ENCODE assay signal across 21 cellular contexts in the genomic region with DNA sequence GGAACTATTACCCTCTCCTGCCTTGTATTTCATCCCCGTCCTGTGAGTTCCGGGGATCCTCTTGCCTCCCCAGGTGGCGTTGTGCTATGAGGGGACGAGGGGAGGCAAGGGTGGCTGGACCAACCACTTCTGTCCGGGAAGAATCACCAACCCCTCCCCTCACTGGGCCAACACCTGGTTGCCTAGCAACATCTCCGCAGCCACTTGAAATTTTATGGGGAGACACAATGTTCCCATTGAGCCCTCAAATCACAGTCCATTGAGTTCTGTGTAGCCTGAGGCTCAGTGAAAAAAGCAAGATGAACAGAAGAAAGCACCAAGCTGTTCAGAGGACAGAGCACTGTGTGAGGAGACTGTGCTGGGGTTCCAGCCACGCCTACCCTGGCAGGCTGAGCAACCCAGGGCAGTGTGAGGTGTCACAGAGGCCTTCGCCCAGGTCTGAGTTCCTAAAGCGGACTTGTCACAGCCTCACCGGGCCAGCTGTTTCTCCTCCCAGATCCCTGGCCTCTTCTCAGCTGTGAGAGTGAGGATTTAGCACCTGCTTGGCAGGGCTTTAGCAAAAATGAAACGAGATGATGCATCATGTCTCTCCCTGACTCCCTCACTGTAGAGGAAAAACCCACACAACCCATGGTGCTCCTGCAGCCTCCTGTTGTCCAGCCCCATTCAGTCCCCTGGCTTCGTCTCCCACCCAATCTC.
"Had no signal": no experiment of that assay in that cellular context is flagged by ENCODE, and none has a peak within 500 bp of the region (broad histone marks: within the 10 kb centered on the region; RNA-seq: fewer than 3 reads in every experiment).

No MANE protein-coding gene starts in this region.

- H3K4me3 Mint-ChIP-seq: activated B cell treated with CpG ODN at 0.5 μM for 24 hours; activated CD8-positive, alpha-beta T cell treated with anti-CD3 and anti-CD28 coated beads for 36 hours; activated naive CD4-positive, alpha-beta T cell treated with anti-CD3 and anti-CD28 coated beads, Interleukin-2, amount 10 ng/mL, durations not matched to agents 7 days and 5 days; activated naive CD8-positive, alpha-beta T cell treated with anti-CD3 and anti-CD28 coated beads, Interleukin-2, amount 50 U/mL, for 24 hours; mesothelial cell of epicardium; nephron; T-cell had no signal

- H3K4me1 Mint-ChIP-seq: activated B cell treated with CpG ODN at 0.5 μM for 24 hours; activated naive CD4-positive, alpha-beta T cell treated with anti-CD3 and anti-CD28 coated beads, Interleukin-2, amount 10 ng/mL, durations not matched to agents 7 days and 5 days; activated naive CD8-positive, alpha-beta T cell treated with anti-CD3 and anti-CD28 coated beads, Interleukin-2, amount 50 U/mL, for 24 hours; mesothelial cell of epicardium; T-cell had no signal

- H3K36me3 ChIP-seq: esophagus muscularis mucosa, sigmoid colon, tibial artery had no signal

- H3K36me3 Mint-ChIP-seq: activated naive CD4-positive, alpha-beta T cell treated with anti-CD3 and anti-CD28 coated beads, Interleukin-2, amount 10 ng/mL, durations not matched to agents 7 days and 5 days; mesothelial cell of epicardium; T-cell had no signal

- H3K9me3 ChIP-seq: esophagus muscularis mucosa, sigmoid colon, tibial artery had no signal

- H3K27ac ChIP-seq: esophagus muscularis mucosa, hepatocyte, parathyroid adenoma, sigmoid colon, tibial artery had no signal

- H3K27me3 ChIP-seq: sigmoid colon had no signal

- DNase-seq: activated B cell treated with CpG ODN at 0.5 μM for 24 hours; activated CD4-positive, alpha-beta T cell treated with anti-CD3 and anti-CD28 coated beads for 4 hours; activated CD8-positive, alpha-beta T cell treated with anti-CD3 and anti-CD28 coated beads for 36 hours; activated effector memory CD4-positive, alpha-beta T cell treated with Interleukin-2 at 50 U/mL for 16 hours; activated naive CD4-positive, alpha-beta T cell treated with anti-CD3 and anti-CD28 coated beads, Interleukin-2, amount 10 ng/mL, durations not matched to agents 7 days and 5 days; activated naive CD8-positive, alpha-beta T cell treated with anti-CD3 and anti-CD28 coated beads, Interleukin-2, amount 50 U/mL, for 24 hours; activated T-cell treated with anti-CD3 and anti-CD28 coated beads, Interleukin-2, amount 50 U/mL, for 1 hour; effector CD8-positive, alpha-beta T cell; left cardiac atrium; sigmoid colon; stimulated activated CD4-positive, alpha-beta T cell treated with anti-CD3 and anti-CD28 coated beads, Interleukin-12 subunit alpha, Interleukin-12 subunit beta, amount 100 ng/mL, for 4 hours; stimulated activated CD4-positive, alpha-beta T cell treated with anti-CD3 and anti-CD28 coated beads, Interleukin-1b, Interleukin-23, amount 100 ng/mL, for 48 hours; stimulated activated naive CD4-positive, alpha-beta T cell treated with Interleukin-2 at 50 U/mL for 16 hours; T-cell; tibial artery had no signal

- H3K27ac Mint-ChIP-seq: activated B cell treated with CpG ODN at 0.5 μM for 24 hours; activated CD8-positive, alpha-beta T cell treated with anti-CD3 and anti-CD28 coated beads for 36 hours; activated naive CD4-positive, alpha-beta T cell treated with anti-CD3 and anti-CD28 coated beads, Interleukin-2, amount 10 ng/mL, durations not matched to agents 7 days and 5 days; activated naive CD8-positive, alpha-beta T cell treated with anti-CD3 and anti-CD28 coated beads, Interleukin-2, amount 50 U/mL, for 24 hours; mesothelial cell of epicardium; nephron; T-cell had no signal

- ATAC-seq: activated CD8-positive, alpha-beta T cell treated with anti-CD3 and anti-CD28 coated beads for 36 hours; activated naive CD8-positive, alpha-beta T cell treated with anti-CD3 and anti-CD28 coated beads, Interleukin-2, amount 50 U/mL, for 24 hours; left cardiac atrium; T-cell had no signal

- H3K9me3 Mint-ChIP-seq: activated B cell treated with CpG ODN at 0.5 μM for 24 hours; activated CD8-positive, alpha-beta T cell treated with anti-CD3 and anti-CD28 coated beads for 36 hours; activated naive CD4-positive, alpha-beta T cell treated with anti-CD3 and anti-CD28 coated beads, Interleukin-2, amount 10 ng/mL, durations not matched to agents 7 days and 5 days; activated naive CD8-positive, alpha-beta T cell treated with anti-CD3 and anti-CD28 coated beads, Interleukin-2, amount 50 U/mL, for 24 hours; mesothelial cell of epicardium; nephron; T-cell had no signal

- H3K4me3 ChIP-seq: esophagus muscularis mucosa, hepatocyte, lung, sigmoid colon, tibial artery had no signal

- H3K4me1 ChIP-seq: esophagus muscularis mucosa, sigmoid colon, tibial artery had no signal

- H3K27me3 Mint-ChIP-seq: activated B cell treated with CpG ODN at 0.5 μM for 24 hours; activated CD8-positive, alpha-beta T cell treated with anti-CD3 and anti-CD28 coated beads for 36 hours; activated naive CD8-positive, alpha-beta T cell treated with anti-CD3 and anti-CD28 coated beads, Interleukin-2, amount 50 U/mL, for 24 hours; T-cell had no signal
